Comparison of ENCODE assay signal across 10 cellular contexts in the genomic region with DNA sequence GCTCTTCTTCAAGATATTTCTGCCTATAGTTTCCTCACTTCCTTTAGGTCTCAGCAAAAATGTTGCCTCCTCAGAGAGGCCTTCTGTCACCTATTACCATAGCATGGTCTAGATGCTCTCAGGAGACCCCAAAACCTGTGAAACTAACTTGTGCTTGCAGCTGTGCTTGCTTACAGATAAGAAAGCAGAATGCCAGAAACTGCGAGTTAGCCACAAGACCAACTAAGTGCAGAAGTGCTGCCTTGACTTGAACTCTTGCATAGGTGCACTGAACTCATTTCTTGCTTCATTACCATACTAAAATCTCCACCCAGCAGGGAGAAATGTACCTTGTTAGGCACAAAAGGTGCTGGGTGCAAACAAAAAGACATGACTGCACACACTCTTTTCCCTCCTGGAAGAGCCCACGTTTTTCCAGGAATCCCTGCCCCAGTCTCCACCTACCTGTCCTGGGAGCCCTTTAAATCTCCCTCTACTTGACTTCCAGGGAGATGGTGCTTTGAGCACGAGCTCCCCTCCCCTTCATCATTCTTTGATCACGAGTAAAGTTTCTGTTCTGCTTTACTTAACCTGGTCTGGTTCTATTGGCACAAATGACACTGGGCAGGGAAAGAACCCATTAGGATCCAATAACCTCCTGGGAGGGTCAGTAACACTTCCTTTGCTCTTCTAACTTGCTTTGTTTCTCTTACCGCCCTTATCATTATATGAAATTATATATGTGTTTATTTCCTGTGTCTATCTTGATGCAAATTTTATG.
DNase-seq lines count a peak whose midpoint lies in the region; ATAC-seq and TF ChIP-seq lines count a peak whose summit lies in the region.
"Had no signal": no experiment of that assay in that cellular context is flagged by ENCODE, and none has a peak within 500 bp of the region (broad histone marks: within the 10 kb centered on the region; RNA-seq: fewer than 3 reads in every experiment).

No MANE protein-coding gene starts in this region.

- H2AFZ ChIP-seq in mesenchymal stem cell (ENCODE audit: low read depth, low read length), result no peak overlapping the region

- H3K14ac ChIP-seq in mesenchymal stem cell (ENCODE audit: low read length in 2 of 2), result no peak overlapping the region

- peak overlapping the region; percentile 19 for H2BK120ac ChIP-seq in mesenchymal stem cell (ENCODE audit: low read depth, low read length)

- no peaks in the 10 kb centered on the region for H3K79me1 ChIP-seq in mesenchymal stem cell (replicated peaks; ENCODE audit: low read length, poor library complexity, severe bottlenecking)

- intact Hi-C loops in colonic mucosa (cut with DNase I), result no loop called here

- H2BK15ac ChIP-seq in mesenchymal stem cell (ENCODE audit: low read depth, poor library complexity, severe bottlenecking), result no peak overlapping the region

- no peak overlapping the region for H3K4me3 ChIP-seq in mesenchymal stem cell (ENCODE audit: insufficient read depth in 1 of 2, low read depth in 1 of 2, low read length in 2 of 2)
- no peak overlapping the region for H3K4me3 ChIP-seq in colonic mucosa
- H3K4me3 ChIP-seq in foreskin fibroblast (ENCODE audit: low read depth in 1 of 2, low read length in 2 of 2), result no peak overlapping the region
- H3K4me3 ChIP-seq: esophagus squamous epithelium had no signal

- DNase-seq in mesenchymal stem cell (no peak), GM20000 (ENCODE audit: low spot score) (no peak), colonic mucosa (no peak), foreskin fibroblast (no peak), NCI-H1694 (lab: John Stamatoyannopoulos, UW) (no peak)
- DNase-seq: esophagus squamous epithelium had no signal

- H3K36me3 ChIP-seq in mesenchymal stem cell (ENCODE audit: control insufficient read depth in 1 of 2, insufficient read depth in 2 of 2, low read depth in 1 of 2, low read length in 2 of 2) (no peaks in the 10 kb centered on the region), colonic mucosa (no peaks in the 10 kb centered on the region)
- H3K36me3 ChIP-seq: esophagus squamous epithelium, neutrophil had no signal

- no peak overlapping the region for H3K4ac ChIP-seq in mesenchymal stem cell (ENCODE audit: low read depth in 1 of 2, low read length in 2 of 2)

- H4K8ac ChIP-seq in mesenchymal stem cell (ENCODE audit: low read length), result no peak overlapping the region

- peak overlapping the region; percentile 50 for H4K91ac ChIP-seq in mesenchymal stem cell (ENCODE audit: low read length)

- ATAC-seq in GM19023 (IDR thresholded peaks at IDR 0.05; ENCODE audit: unreplicated experiment) (peak; percentile 74), HG02571 (IDR thresholded peaks at IDR 0.05; ENCODE audit: unreplicated experiment) (peak; percentile 71), HG03342 (IDR thresholded peaks at IDR 0.05; ENCODE audit: unreplicated experiment) (peak; percentile 62)

- H3K4me1 ChIP-seq in mesenchymal stem cell (ENCODE audit: control insufficient read depth, insufficient read depth, low read depth, low read length), result no peaks in the 10 kb centered on the region
- H3K4me1 ChIP-seq in colonic mucosa, result no peaks in the 10 kb centered on the region
- H3K4me1 ChIP-seq: esophagus squamous epithelium had no signal

- WGBS in mesenchymal stem cell, result 82% methylated on average over 4 of the region's 5 CpGs

- H3K4me2 ChIP-seq in mesenchymal stem cell (ENCODE audit: low read length, poor library complexity, severe bottlenecking), result no peak overlapping the region

- no peak overlapping the region for H3K9ac ChIP-seq in mesenchymal stem cell (ENCODE audit: low read length)
- H3K9ac ChIP-seq in colonic mucosa (ENCODE audit: low read depth in 2 of 2, low read length in 2 of 2), result no peak overlapping the region

- H2BK5ac ChIP-seq in mesenchymal stem cell (ENCODE audit: low read depth, low read length, poor library complexity, severe bottlenecking), result no peak overlapping the region

- H3K27ac ChIP-seq in mesenchymal stem cell (ENCODE audit: low read length, poor library complexity, severe bottlenecking) (no peak overlapping the region), colonic mucosa (no peak overlapping the region)
- H3K27ac ChIP-seq: esophagus squamous epithelium, neutrophil had no signal

- H2AK5ac ChIP-seq in mesenchymal stem cell (ENCODE audit: low read length, severe bottlenecking), result no peak overlapping the region

- peak overlapping the region in 1 of 2 experiments; percentile 33 for H3K18ac ChIP-seq in mesenchymal stem cell (ENCODE audit: low read depth in 1 of 2, low read length in 2 of 2)

- TF ChIP-seq CTCF in GM20000 (IDR thresholded peaks at IDR 0.05; ENCODE audit: extremely low read depth, missing control alignments), result no peak
- no peak for TF ChIP-seq CTCF in colonic mucosa (IDR thresholded peaks at IDR 0.05)
- no peak for TF ChIP-seq CTCF in foreskin fibroblast (IDR thresholded peaks at IDR 0.05; ENCODE audit: low read depth, low read length)

- H3K27me3 ChIP-seq in mesenchymal stem cell (ENCODE audit: control insufficient read depth in 1 of 2, insufficient read depth in 1 of 2, low read length in 2 of 2) (no peaks in the 10 kb centered on the region), colonic mucosa (no peaks in the 10 kb centered on the region)
- H3K27me3 ChIP-seq: esophagus squamous epithelium had no signal

- H3K9me3 ChIP-seq in mesenchymal stem cell (ENCODE audit: control insufficient read depth, low read length) (no peaks in the 10 kb centered on the region), colonic mucosa (no peaks in the 10 kb centered on the region)
- H3K9me3 ChIP-seq: esophagus squamous epithelium, neutrophil had no signal

- peak overlapping the region in 1 of 2 experiments; percentile 39 for H2BK12ac ChIP-seq in mesenchymal stem cell (ENCODE audit: low read length in 2 of 2)

- no peak overlapping the region for H3K23ac ChIP-seq in mesenchymal stem cell (ENCODE audit: low read length in 2 of 2)
